Comparison of ENCODE assay signal across 29 cellular contexts in the genomic region with DNA sequence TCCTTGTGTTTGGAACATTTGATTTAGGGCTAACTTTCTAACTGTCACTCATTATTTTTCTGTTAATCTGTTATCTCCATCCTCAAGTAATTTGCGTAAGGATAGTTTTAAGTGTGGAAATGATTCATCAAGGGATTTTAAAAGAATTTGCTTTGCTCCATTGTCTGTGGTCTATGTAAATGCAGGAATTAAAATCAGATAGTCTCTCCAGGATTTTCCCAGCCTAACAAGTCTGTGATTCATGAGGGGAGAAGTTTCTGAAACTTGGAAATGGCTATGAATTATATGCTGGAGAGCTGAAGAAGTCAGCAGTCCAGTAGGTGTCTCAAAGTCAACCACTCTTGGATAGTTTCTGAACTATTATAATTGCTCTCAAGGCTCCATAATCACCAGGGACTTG.
DNase-seq lines count a peak whose midpoint lies in the region; ATAC-seq and TF ChIP-seq lines count a peak whose summit lies in the region.
"Had no signal": no experiment of that assay in that cellular context is flagged by ENCODE, and none has a peak within 500 bp of the region (broad histone marks: within the 10 kb centered on the region; RNA-seq: fewer than 3 reads in every experiment).

No MANE protein-coding gene starts in this region.

- intact Hi-C loops in tibial artery (cut with DNase I; ENCODE audit: low total_unique reads) (no loop called here), esophagus muscularis mucosa (cut with DNase I) (no loop called here)

- WGBS in esophagus muscularis mucosa: 84% methylated on average over 1 of the region's 1 CpG

- H3K27ac ChIP-seq in tibial artery (no peak overlapping the region), esophagus muscularis mucosa (replicated peaks in 1 of 4) (no peak overlapping the region)
- H3K27ac ChIP-seq: adrenal gland, left ventricle myocardium inferior, upper lobe of right lung had no signal

- ATAC-seq in SK-N-SH treated with all-trans-retinoic acid at 6 μM for 48 hours: peak; percentile 61; the same call in 2 of the 3 replicates
- no peak for ATAC-seq in activated naive CD8-positive, alpha-beta T cell treated with anti-CD3 and anti-CD28 coated beads, Interleukin-2, amount 50 U/mL, for 24 hours
- ATAC-seq: CD8-positive, alpha-beta T cell; PC-3; Right ventricle myocardium inferior; stimulated activated effector memory CD8-positive, alpha-beta T cell treated with anti-CD3 and anti-CD28 coated beads, Interleukin-12 subunit alpha, Interleukin-12 subunit beta, amount 100 ng/mL, for 72 hours; T-helper 17 cell; upper lobe of right lung had no signal

- H3K27me3 Mint-ChIP-seq in HFFc6 (ENCODE audit: insufficient read depth): no peaks in the 10 kb centered on the region
- H3K27me3 Mint-ChIP-seq in activated naive CD8-positive, alpha-beta T cell treated with anti-CD3 and anti-CD28 coated beads, Interleukin-2, amount 50 U/mL, for 24 hours: peaks cover 15% of the 10 kb centered on the region
- H3K27me3 Mint-ChIP-seq: B cell had no signal

- H3K4me3 ChIP-seq in AG09309 (ENCODE audit: control insufficient read depth, low read depth, low read length): no peak overlapping the region
- no peak overlapping the region for H3K4me3 ChIP-seq in fibroblast of the aortic adventitia (ENCODE audit: low read depth, low read length)
- H3K4me3 ChIP-seq in tibial artery: no peak overlapping the region
- H3K4me3 ChIP-seq in esophagus muscularis mucosa: no peak overlapping the region
- H3K4me3 ChIP-seq: adrenal gland, HAP-1, left ventricle myocardium inferior, upper lobe of right lung had no signal

- DNase-seq in AG09309 (ENCODE audit: low read depth): peak; percentile 28
- DNase-seq in HFFc6: peak; percentile 71
- DNase-seq in fibroblast of the aortic adventitia (ENCODE audit: low read depth): peak; percentile 72
- no peak for DNase-seq in tibial artery
- no peak for DNase-seq in activated naive CD8-positive, alpha-beta T cell treated with anti-CD3 and anti-CD28 coated beads, Interleukin-2, amount 50 U/mL, for 24 hours
- DNase-seq in NCI-H2029 treated with DMSO at 0.1 percent for 48 hours (lab: John Stamatoyannopoulos, UW): no peak
- DNase-seq in esophagus muscularis mucosa (ENCODE audit: extremely low spot score): no peak
- DNase-seq: activated CD4-positive, alpha-beta T cell treated with anti-CD3 and anti-CD28 coated beads, Interleukin-2, amount 50 U/mL, for 48 hours; activated naive CD4-positive, alpha-beta T cell treated with anti-CD3 and anti-CD28 coated beads for 36 hours; adrenal gland; CD8-positive, alpha-beta T cell; KBM-7; left ventricle myocardium inferior; mesenchymal stem cell; MM.1S; NCI-H1417; NCI-H2029; NCI-H524 treated with DMSO at 0.1 percent for 48 hours; nephron progenitor cell; NK-92 treated with Interleukin-12 subunit alpha and Interleukin-12 subunit beta, amount 100 ng/mL, for 24 hours; PC-3; stimulated activated CD4-positive, alpha-beta T cell treated with anti-CD3 and anti-CD28 coated beads, Interleukin-15, amount 100 ng/mL, for 24 hours; T-helper 17 cell; upper lobe of right lung had no signal

- TF ChIP-seq POLR2A in esophagus muscularis mucosa (IDR thresholded peaks at IDR 0.05; ENCODE audit: low read depth): no peak

- H3K36me3 Mint-ChIP-seq in HFFc6 (ENCODE audit: low read depth): peaks cover 22% of the 10 kb centered on the region
- H3K36me3 Mint-ChIP-seq in activated naive CD8-positive, alpha-beta T cell treated with anti-CD3 and anti-CD28 coated beads, Interleukin-2, amount 50 U/mL, for 24 hours (ENCODE audit: low read depth): peaks cover 3% of the 10 kb centered on the region
- H3K36me3 Mint-ChIP-seq: CD8-positive, alpha-beta T cell; stimulated activated effector memory CD8-positive, alpha-beta T cell treated with anti-CD3 and anti-CD28 coated beads, Interleukin-12 subunit alpha, Interleukin-12 subunit beta, amount 100 ng/mL, for 72 hours had no signal

- H3K27me3 ChIP-seq in tibial artery: no peaks in the 10 kb centered on the region
- H3K27me3 ChIP-seq in esophagus muscularis mucosa: no peaks in the 10 kb centered on the region
- H3K27me3 ChIP-seq: adrenal gland, upper lobe of right lung had no signal

- H3K9me3 Mint-ChIP-seq in HFFc6: peaks cover 13% of the 10 kb centered on the region
- peaks cover 4% of the 10 kb centered on the region for H3K9me3 Mint-ChIP-seq in activated naive CD8-positive, alpha-beta T cell treated with anti-CD3 and anti-CD28 coated beads, Interleukin-2, amount 50 U/mL, for 24 hours
- H3K9me3 Mint-ChIP-seq: activated naive CD4-positive, alpha-beta T cell treated with anti-CD3 and anti-CD28 coated beads for 36 hours; stimulated activated effector memory CD8-positive, alpha-beta T cell treated with anti-CD3 and anti-CD28 coated beads, Interleukin-12 subunit alpha, Interleukin-12 subunit beta, amount 100 ng/mL, for 72 hours had no signal

- peak overlapping the region; percentile 57 for H3K4me3 Mint-ChIP-seq in HFFc6
- no peak overlapping the region for H3K4me3 Mint-ChIP-seq in activated naive CD8-positive, alpha-beta T cell treated with anti-CD3 and anti-CD28 coated beads, Interleukin-2, amount 50 U/mL, for 24 hours
- H3K4me3 Mint-ChIP-seq: activated naive CD4-positive, alpha-beta T cell treated with anti-CD3 and anti-CD28 coated beads for 36 hours; B cell; CD8-positive, alpha-beta T cell; nephron progenitor cell; stimulated activated effector memory CD8-positive, alpha-beta T cell treated with anti-CD3 and anti-CD28 coated beads, Interleukin-12 subunit alpha, Interleukin-12 subunit beta, amount 100 ng/mL, for 72 hours; T-helper 17 cell had no signal

- H3K4me1 ChIP-seq in tibial artery: no peaks in the 10 kb centered on the region
- no peaks in the 10 kb centered on the region for H3K4me1 ChIP-seq in esophagus muscularis mucosa
- H3K4me1 ChIP-seq: adrenal gland, HAP-1, left ventricle myocardium inferior, upper lobe of right lung had no signal

- no peak for TF ChIP-seq EP300 in esophagus muscularis mucosa (IDR thresholded peaks at IDR 0.05)

- H3K36me3 ChIP-seq in tibial artery: no peaks in the 10 kb centered on the region
- no peaks in the 10 kb centered on the region for H3K36me3 ChIP-seq in esophagus muscularis mucosa
- H3K36me3 ChIP-seq: adrenal gland, HAP-1, left ventricle myocardium inferior, upper lobe of right lung had no signal

- H3K4me1 Mint-ChIP-seq in HFFc6 (ENCODE audit: low read depth): peaks cover 96% of the 10 kb centered on the region
- H3K4me1 Mint-ChIP-seq in activated naive CD8-positive, alpha-beta T cell treated with anti-CD3 and anti-CD28 coated beads, Interleukin-2, amount 50 U/mL, for 24 hours: no peaks in the 10 kb centered on the region
- H3K4me1 Mint-ChIP-seq: B cell; nephron progenitor cell; stimulated activated effector memory CD8-positive, alpha-beta T cell treated with anti-CD3 and anti-CD28 coated beads, Interleukin-12 subunit alpha, Interleukin-12 subunit beta, amount 100 ng/mL, for 72 hours; T-helper 17 cell had no signal

- H3K9me3 ChIP-seq in tibial artery: no peaks in the 10 kb centered on the region
- H3K9me3 ChIP-seq in esophagus muscularis mucosa: no peaks in the 10 kb centered on the region
- H3K9me3 ChIP-seq: adrenal gland, HAP-1, upper lobe of right lung had no signal

- TF ChIP-seq CTCF in AG09309 (IDR thresholded peaks at IDR 0.05; ENCODE audit: control insufficient read depth, insufficient read depth, low read depth, low read length, missing control alignments) (no peak), HFFc6 (IDR thresholded peaks at IDR 0.05) (no peak), fibroblast of the aortic adventitia (IDR thresholded peaks at IDR 0.05; ENCODE audit: insufficient read depth, low read length) (no peak), tibial artery (IDR thresholded peaks at IDR 0.05) (no peak), esophagus muscularis mucosa (IDR thresholded peaks at IDR 0.05) (no peak)

- peak overlapping the region; percentile 86 for H3K27ac Mint-ChIP-seq in HFFc6
- H3K27ac Mint-ChIP-seq in activated naive CD8-positive, alpha-beta T cell treated with anti-CD3 and anti-CD28 coated beads, Interleukin-2, amount 50 U/mL, for 24 hours: no peak overlapping the region
- H3K27ac Mint-ChIP-seq: activated naive CD4-positive, alpha-beta T cell treated with anti-CD3 and anti-CD28 coated beads for 36 hours; B cell; CD8-positive, alpha-beta T cell; nephron progenitor cell; stimulated activated effector memory CD8-positive, alpha-beta T cell treated with anti-CD3 and anti-CD28 coated beads, Interleukin-12 subunit alpha, Interleukin-12 subunit beta, amount 100 ng/mL, for 72 hours; T-helper 17 cell had no signal

TF ChIP-seq in SK-N-SH treated with all-trans-retinoic acid at 6 μM for 48 hours, 23 proteins besides CTCF, POLR2A, EP300 and RAD21 (continues in another document):
- TF ChIP-seq, protein P1, sequence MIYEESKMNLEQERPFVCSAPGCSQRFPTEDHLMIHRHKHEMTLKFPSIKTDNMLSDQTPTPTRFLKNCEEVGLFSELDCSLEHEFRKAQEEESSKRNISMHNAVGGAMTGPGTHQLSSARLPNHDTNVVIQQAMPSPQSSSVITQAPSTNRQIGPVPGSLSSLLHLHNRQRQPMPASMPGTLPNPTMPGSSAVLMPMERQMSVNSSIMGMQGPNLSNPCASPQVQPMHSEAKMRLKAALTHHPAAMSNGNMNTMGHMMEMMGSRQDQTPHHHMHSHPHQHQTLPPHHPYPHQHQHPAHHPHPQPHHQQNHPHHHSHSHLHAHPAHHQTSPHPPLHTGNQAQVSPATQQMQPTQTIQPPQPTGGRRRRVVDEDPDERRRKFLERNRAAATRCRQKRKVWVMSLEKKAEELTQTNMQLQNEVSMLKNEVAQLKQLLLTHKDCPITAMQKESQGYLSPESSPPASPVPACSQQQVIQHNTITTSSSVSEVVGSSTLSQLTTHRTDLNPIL (CRISPR knock-in tag; IDR thresholded peaks at IDR 0.05; ENCODE audit: low read depth): no peak
- no peak for TF ChIP-seq BACH2 (CRISPR knock-in tag; IDR thresholded peaks at IDR 0.05; ENCODE audit: borderline replicate concordance)
- no peak for TF ChIP-seq ZNF8 (CRISPR knock-in tag; IDR thresholded peaks at IDR 0.05)
- no peak for TF ChIP-seq ZFP3 (CRISPR knock-in tag; IDR thresholded peaks at IDR 0.05)
- TF ChIP-seq ZFP30 (CRISPR knock-in tag; IDR thresholded peaks at IDR 0.05): no peak
- no peak for TF ChIP-seq GLIS3 (CRISPR knock-in tag; IDR thresholded peaks at IDR 0.05)
- no peak for TF ChIP-seq ESRRG (CRISPR knock-in tag; IDR thresholded peaks at IDR 0.05)
- no peak for TF ChIP-seq SNAI2 (CRISPR knock-in tag; IDR thresholded peaks at IDR 0.05)
- no peak for TF ChIP-seq ARNTL (CRISPR knock-in tag; IDR thresholded peaks at IDR 0.05; ENCODE audit: borderline replicate concordance, low read depth)
- TF ChIP-seq ZC3H10 (CRISPR knock-in tag; IDR thresholded peaks at IDR 0.05): no peak
- no peak for TF ChIP-seq TCF4 (CRISPR knock-in tag; IDR thresholded peaks at IDR 0.05; ENCODE audit: borderline replicate concordance)

Comparison
In these comparisons a context has a peak if more than half of its experiments do, and no peak if none do; other contexts are left out.
1. DNase-seq: peak in AG09309 (single experiment), HFFc6 (single experiment) and fibroblast of the aortic adventitia (single experiment); none in tibial artery (0 of 2), activated naive CD8-positive, alpha-beta T cell treated with anti-CD3 and anti-CD28 coated beads, Interleukin-2, amount 50 U/mL, for 24 hours (single experiment), NCI-H2029 treated with DMSO at 0.1 percent for 48 hours (single experiment) and esophagus muscularis mucosa (single experiment).